Comparison of ENCODE assay signal across 27 cellular contexts in genomic region chr15:89157061-89157460, GRCh38.
"Had no signal": no experiment of that assay in that cellular context is flagged by ENCODE, and none has a peak within 500 bp of the region (broad histone marks: within the 10 kb centered on the region; RNA-seq: fewer than 3 reads in every experiment).

No MANE protein-coding gene starts in this region.

- H3K9me3 ChIP-seq: heart right ventricle, ovary, prostate gland, stomach, suprapubic skin, thoracic aorta, tibial artery, upper lobe of right lung had no signal

- H3K27ac ChIP-seq: hepatocyte, ovary, prostate gland, skin epidermis, suprapubic skin, thoracic aorta, tibial artery, upper lobe of right lung had no signal

- H3K4me3 Mint-ChIP-seq: mesothelial cell of epicardium; naive B cell; natural killer cell treated with Interleukin-12 subunit alpha and Interleukin-12 subunit beta and Interleukin-15 and Interleukin-18, amount 100 ng/mL, for 72 hours; stimulated activated naive B cell treated with anti-CD40 and anti-IgM and Interleukin-4, amounts not matched to agents 10 μg/mL and 1 μg/mL and 100 μg/mL, for 72 hours had no signal

- DNase-seq: heart right ventricle; islet precursor cell; mesendoderm; naive B cell; ovary; posterior cingulate gyrus; retina; stimulated activated CD4-positive, alpha-beta T cell treated with anti-CD3 and anti-CD28 coated beads, Interleukin-12 subunit alpha, Interleukin-12 subunit beta, amount 100 ng/mL, for 4 hours; stimulated activated CD4-positive, alpha-beta T cell treated with anti-CD3 and anti-CD28 coated beads, Interleukin-15, amount 100 ng/mL, for 24 hours; stimulated activated CD4-positive, alpha-beta T cell treated with anti-CD3 and anti-CD28 coated beads, Interleukin-2, amount 100 ng/mL, for 24 hours; stimulated activated CD4-positive, alpha-beta T cell treated with anti-CD3 and anti-CD28 coated beads, Interleukin-4, amount 100 ng/mL, for 1 hour; stimulated activated naive B cell treated with anti-CD40 and anti-IgM and Interleukin-4, amounts not matched to agents 10 μg/mL and 1 μg/mL and 100 μg/mL, for 72 hours; stimulated activated naive CD8-positive, alpha-beta T cell treated with anti-CD3 and anti-CD28 coated beads, Interleukin-15, Interleukin-2, amounts not matched to agents 100 U/mL and 50 U/mL, for 24 hours; stomach; tibial artery; trophoblast cell; upper lobe of right lung had no signal

- H3K4me1 Mint-ChIP-seq: mesothelial cell of epicardium; naive B cell; stimulated activated naive B cell treated with anti-CD40 and anti-IgM and Interleukin-4, amounts not matched to agents 10 μg/mL and 1 μg/mL and 100 μg/mL, for 72 hours had no signal

- FAIRE-seq: urothelium cell line had no signal

- H3K27me3 Mint-ChIP-seq: naive B cell; natural killer cell treated with Interleukin-12 subunit alpha and Interleukin-12 subunit beta and Interleukin-15 and Interleukin-18, amount 100 ng/mL, for 72 hours; stimulated activated naive B cell treated with anti-CD40 and anti-IgM and Interleukin-4, amounts not matched to agents 10 μg/mL and 1 μg/mL and 100 μg/mL, for 72 hours had no signal

- ATAC-seq: heart right ventricle; natural killer cell treated with Interleukin-12 subunit alpha and Interleukin-12 subunit beta and Interleukin-15 and Interleukin-18, amount 100 ng/mL, for 72 hours; sciatic nerve; stimulated activated naive B cell treated with anti-CD40 and anti-IgM and Interleukin-4, amounts not matched to agents 10 μg/mL and 1 μg/mL and 100 μg/mL, for 72 hours; stimulated activated naive CD8-positive, alpha-beta T cell treated with anti-CD3 and anti-CD28 coated beads, Interleukin-15, Interleukin-2, amounts not matched to agents 100 U/mL and 50 U/mL, for 24 hours; upper lobe of right lung had no signal

- H3K4me2 ChIP-seq: hepatocyte had no signal

- H3K27me3 ChIP-seq: heart right ventricle, hepatocyte, ovary, stomach, suprapubic skin, tibial artery, upper lobe of right lung had no signal

- H3K4me1 ChIP-seq: prostate gland, suprapubic skin, tibial artery, upper lobe of right lung had no signal

- H3K27ac Mint-ChIP-seq: mesothelial cell of epicardium; naive B cell; stimulated activated naive B cell treated with anti-CD40 and anti-IgM and Interleukin-4, amounts not matched to agents 10 μg/mL and 1 μg/mL and 100 μg/mL, for 72 hours had no signal

- H3K36me3 ChIP-seq: ovary had no signal

- H3K4me3 ChIP-seq: heart right ventricle, hepatocyte, lung, ovary, prostate gland, skin epidermis, stomach, suprapubic skin, thoracic aorta, tibial artery, upper lobe of right lung had no signal
